8 cellular contexts compared by ENCODE assay signal in the genomic region with DNA sequence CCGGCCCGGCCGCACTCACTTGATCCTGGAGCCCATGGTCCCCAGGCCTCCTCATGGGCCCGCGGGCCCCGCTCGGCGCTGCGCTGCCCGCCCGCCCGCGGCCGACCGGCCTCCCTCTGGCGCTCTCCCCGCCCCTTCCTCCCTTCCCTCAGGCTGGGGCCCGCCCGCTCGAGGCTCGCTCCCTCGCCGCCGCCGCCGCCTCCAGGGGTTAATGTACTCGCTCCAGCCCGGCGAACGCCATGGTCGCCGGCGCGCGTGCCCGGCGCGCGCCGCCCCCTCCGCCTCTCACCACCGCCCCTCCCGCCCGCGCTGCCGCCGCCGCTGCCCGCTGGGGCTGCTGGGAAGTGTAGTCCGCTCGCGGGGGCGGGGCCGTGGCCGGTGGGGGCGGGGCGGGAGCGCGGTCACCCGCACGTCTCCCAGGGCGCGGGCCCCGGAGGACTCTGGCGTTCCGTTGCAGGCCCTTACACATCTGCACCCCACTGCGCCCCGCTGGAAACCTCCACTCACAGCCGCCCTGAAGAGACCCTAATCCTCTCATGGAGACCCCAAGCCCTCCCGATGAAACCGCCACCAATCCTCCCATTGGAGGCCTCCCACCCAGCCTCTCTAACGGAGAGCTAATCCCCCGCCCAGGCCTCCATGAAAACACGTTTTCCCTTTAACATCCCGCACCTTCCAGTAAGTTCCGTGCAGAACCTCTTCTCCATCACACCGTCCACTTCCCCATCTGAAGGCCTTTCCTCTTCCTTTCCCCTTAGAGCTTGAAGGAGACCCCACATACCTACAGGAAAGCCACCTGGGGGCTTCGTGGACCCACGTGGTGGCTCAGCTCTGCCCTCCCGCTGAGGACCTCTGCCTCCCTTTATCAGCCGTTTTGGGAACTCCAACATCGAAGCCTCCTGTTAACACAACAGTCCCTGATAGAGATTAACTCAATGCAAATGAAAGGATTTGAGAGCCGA. TPM values are rescaled to one million over a fixed set of nuclear protein-coding genes. Genes with fewer than 3 reads are reported as not detected.
DNase-seq lines count a peak whose midpoint lies in the region; ATAC-seq and TF ChIP-seq lines count a peak whose summit lies in the region.

A gene with protein sequence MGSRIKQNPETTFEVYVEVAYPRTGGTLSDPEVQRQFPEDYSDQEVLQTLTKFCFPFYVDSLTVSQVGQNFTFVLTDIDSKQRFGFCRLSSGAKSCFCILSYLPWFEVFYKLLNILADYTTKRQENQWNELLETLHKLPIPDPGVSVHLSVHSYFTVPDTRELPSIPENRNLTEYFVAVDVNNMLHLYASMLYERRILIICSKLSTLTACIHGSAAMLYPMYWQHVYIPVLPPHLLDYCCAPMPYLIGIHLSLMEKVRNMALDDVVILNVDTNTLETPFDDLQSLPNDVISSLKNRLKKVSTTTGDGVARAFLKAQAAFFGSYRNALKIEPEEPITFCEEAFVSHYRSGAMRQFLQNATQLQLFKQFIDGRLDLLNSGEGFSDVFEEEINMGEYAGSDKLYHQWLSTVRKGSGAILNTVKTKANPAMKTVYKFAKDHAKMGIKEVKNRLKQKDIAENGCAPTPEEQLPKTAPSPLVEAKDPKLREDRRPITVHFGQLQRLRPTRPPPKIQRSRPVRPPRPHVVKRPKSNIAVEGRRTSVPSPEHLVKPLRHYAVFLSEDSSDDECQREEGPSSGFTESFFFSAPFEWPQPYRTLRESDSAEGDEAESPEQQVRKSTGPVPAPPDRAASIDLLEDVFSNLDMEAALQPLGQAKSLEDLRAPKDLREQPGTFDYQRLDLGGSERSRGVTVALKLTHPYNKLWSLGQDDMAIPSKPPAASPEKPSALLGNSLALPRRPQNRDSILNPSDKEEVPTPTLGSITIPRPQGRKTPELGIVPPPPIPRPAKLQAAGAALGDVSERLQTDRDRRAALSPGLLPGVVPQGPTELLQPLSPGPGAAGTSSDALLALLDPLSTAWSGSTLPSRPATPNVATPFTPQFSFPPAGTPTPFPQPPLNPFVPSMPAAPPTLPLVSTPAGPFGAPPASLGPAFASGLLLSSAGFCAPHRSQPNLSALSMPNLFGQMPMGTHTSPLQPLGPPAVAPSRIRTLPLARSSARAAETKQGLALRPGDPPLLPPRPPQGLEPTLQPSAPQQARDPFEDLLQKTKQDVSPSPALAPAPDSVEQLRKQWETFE (minus strand): TSS at position 257 of the 962 bp plus-strand sequence. CDS start 221 bp downstream, at position 36.

- H3K27ac Mint-ChIP-seq in activated naive CD8-positive, alpha-beta T cell treated with anti-CD3 and anti-CD28 coated beads, Interleukin-2, amount 50 U/mL, for 24 hours = peak within 1 kb of the TSS; percentile 96

- peaks cover 19 to 43% (median 26%) of the 10 kb centered on the region in 4 donors for H3K4me1 ChIP-seq in transverse colon

- H3K36me3 ChIP-seq in transverse colon = no peaks in the 10 kb centered on the region

- 16 to 63% methylated on average over 1 to 48 of the region's 83 CpGs for WGBS in transverse colon (ENCODE audit: low coverage in 1 of 2), 2 donors

- peak within 1 kb of the TSS; percentile 91 for H3K4me3 Mint-ChIP-seq in activated naive CD8-positive, alpha-beta T cell treated with anti-CD3 and anti-CD28 coated beads, Interleukin-2, amount 50 U/mL, for 24 hours

- in situ Hi-C loops in transverse colon (cut with MboI; ENCODE audit: low pct_ligation_motif_present in 1 of 4, low pct_unique_long_range_greater_than_20kb in 1 of 4, low sequenced_read_pairs in 3 of 4) = no loop called here

- no peaks in the 10 kb centered on the region for H3K27me3 ChIP-seq in transverse colon

- H3K27ac ChIP-seq in transverse colon = peak within 1 kb of the TSS; percentile 84 to 90 (median 87)

- H3K4me1 Mint-ChIP-seq in activated naive CD8-positive, alpha-beta T cell treated with anti-CD3 and anti-CD28 coated beads, Interleukin-2, amount 50 U/mL, for 24 hours = peaks cover 38% of the 10 kb centered on the region

- DNase-seq in GM10248 (ENCODE audit: extremely low spot score) (peak; percentile 96), NCI-H1092 (lab: John Stamatoyannopoulos, UW) (peak; percentile 88), SW480 (ENCODE audit: low spot score) (peak; percentile 83), cardiac septum (ENCODE audit: low spot score) (peak; percentile 96), pons (ENCODE audit: low spot score) (peak; percentile 72), transverse colon (peak; percentile 94)
- DNase-seq in activated naive CD8-positive, alpha-beta T cell treated with anti-CD3 and anti-CD28 coated beads, Interleukin-2, amount 50 U/mL, for 24 hours = peak; percentile 90

- peaks cover 10% of the 10 kb centered on the region for H3K27me3 Mint-ChIP-seq in activated naive CD8-positive, alpha-beta T cell treated with anti-CD3 and anti-CD28 coated beads, Interleukin-2, amount 50 U/mL, for 24 hours

- peaks cover 2% of the 10 kb centered on the region for H3K9me3 Mint-ChIP-seq in activated naive CD8-positive, alpha-beta T cell treated with anti-CD3 and anti-CD28 coated beads, Interleukin-2, amount 50 U/mL, for 24 hours

- no peak for TF ChIP-seq EP300 in transverse colon (IDR thresholded peaks at IDR 0.05; ENCODE audit: low read depth)

- TF ChIP-seq POLR2A in transverse colon (IDR thresholded peaks at IDR 0.05) = no peak

- peak; percentile 81 for ATAC-seq in HG02588 (IDR thresholded peaks at IDR 0.05; ENCODE audit: unreplicated experiment)
- peak; percentile 87 for ATAC-seq in activated naive CD8-positive, alpha-beta T cell treated with anti-CD3 and anti-CD28 coated beads, Interleukin-2, amount 50 U/mL, for 24 hours

- POLR2A ChIA-PET in GM10248 (lab: Yijun Ruan, JAX) = no interaction called here

- H3K4me3 ChIP-seq in transverse colon = peak within 1 kb of the TSS; percentile 65 to 91 (median 88)

- CTCF ChIA-PET in GM10248 (lab: Yijun Ruan, JAX) = interaction anchor here (1.4 to 2.2 kb wide), 2 partner anchors 11 to 238 kb away, joined by 3 to 8 read pairs; no protein-coding TSS in a partner anchor

- intact Hi-C loops in cardiac septum (cut with DNase I) (no loop called here), transverse colon (cut with DNase I; ENCODE audit: low total_unique reads) (no loop called here)

- H3K9me3 ChIP-seq in transverse colon = no peaks in the 10 kb centered on the region

- peaks cover 7% of the 10 kb centered on the region for H3K36me3 Mint-ChIP-seq in activated naive CD8-positive, alpha-beta T cell treated with anti-CD3 and anti-CD28 coated beads, Interleukin-2, amount 50 U/mL, for 24 hours (ENCODE audit: low read depth)

- TF ChIP-seq CTCF in GM10248 (IDR thresholded peaks at IDR 0.05; ENCODE audit: control extremely low read depth, extremely low read depth, low read depth, missing control alignments) (no peak), transverse colon (IDR thresholded peaks at IDR 0.05) (no peak)

RNA-seq across cellular contexts. Expression of the gene that starts here (rescaled TPM):
- total RNA-seq in cardiac septum (16.0 TPM), transverse colon (10 to 100 TPM; 12.5 to 78.6 (median 40.0) TPM)

Comparison
In these comparisons a context has a peak if more than half of its experiments do, and no peak if none do; other contexts are left out.
1. Peak in every context shown above with its lines: DNase-seq, ATAC-seq, H3K4me3 ChIP-seq and H3K27ac ChIP-seq.